9 cellular contexts compared by ENCODE assay signal in genomic region chr6:17042422-17043147, GRCh38. TPM values are rescaled to one million over a fixed set of nuclear protein-coding genes. Genes with fewer than 3 reads are reported as not detected.
DNase-seq lines count a peak whose midpoint lies in the region; ATAC-seq and TF ChIP-seq lines count a peak whose summit lies in the region.
"Had no signal": no experiment of that assay in that cellular context is flagged by ENCODE, and none has a peak within 500 bp of the region (broad histone marks: within the 10 kb centered on the region; RNA-seq: fewer than 3 reads in every experiment).

No MANE protein-coding gene starts in this region.

- ATAC-seq in foreskin keratinocyte (peak; percentile 98), HG03135 (IDR thresholded peaks at IDR 0.05; ENCODE audit: unreplicated experiment) (no peak), GM18498 (IDR thresholded peaks at IDR 0.05; ENCODE audit: unreplicated experiment) (no peak)

- no peak overlapping the region for H3K14ac ChIP-seq in neuronal stem cell (ENCODE audit: low read length)

- no peaks in the 10 kb centered on the region for H3K36me3 ChIP-seq in neuronal stem cell (replicated peaks in 1 of 2; ENCODE audit: control insufficient read depth in 2 of 2, insufficient read depth in 2 of 2, low read length in 2 of 2)

- H2BK120ac ChIP-seq in neuronal stem cell (ENCODE audit: low read depth, low read length), result no peak overlapping the region

- DNase-seq in EH (ENCODE audit: low read depth) (peak; percentile 77), SK-MEL-5 (ENCODE audit: low read depth, low spot score) (peak; percentile 85), foreskin keratinocyte (peak; percentile 61 to 78), neuronal stem cell (ENCODE audit: low spot score) (peak; percentile 5)
- no peak for DNase-seq in stimulated activated CD4-positive, alpha-beta T cell treated with anti-CD3 and anti-CD28 coated beads, Interleukin-2, amount 100 ng/mL, for 48 hours
- DNase-seq in stimulated activated CD4-positive, alpha-beta T cell treated with anti-CD3 and anti-CD28 coated beads, Interleukin-2, amount 100 ng/mL, for 24 hours, result no peak
- DNase-seq: NCI-H510A had no signal

- no peak overlapping the region for H3K4me2 ChIP-seq in neuronal stem cell (ENCODE audit: insufficient read depth, low read length, poor library complexity, severe bottlenecking)

- no peak overlapping the region for H3K18ac ChIP-seq in neuronal stem cell (ENCODE audit: low read length)

- H2BK15ac ChIP-seq in neuronal stem cell (ENCODE audit: low read length), result no peak overlapping the region

- H3K79me1 ChIP-seq in neuronal stem cell (ENCODE audit: low read depth, low read length), result no peaks in the 10 kb centered on the region

- no peak overlapping the region for H2BK12ac ChIP-seq in neuronal stem cell (ENCODE audit: low read length)

- no CpG with 5 or more reads among the region's 5 CpGs for WGBS in neuronal stem cell (ENCODE audit: extremely low coverage in 2 of 2, insufficient read length in 2 of 2, insufficient replicate concordance in 1 of 2), 2 donors

- H2AK5ac ChIP-seq in neuronal stem cell (ENCODE audit: low read depth, low read length), result no peak overlapping the region

- H4K91ac ChIP-seq in neuronal stem cell (ENCODE audit: low read depth, low read length, poor library complexity), result no peak overlapping the region

- H2AFZ ChIP-seq in neuronal stem cell (ENCODE audit: low read length), result no peak overlapping the region

- H3K27ac ChIP-seq in foreskin keratinocyte, result peak overlapping the region; percentile 73
- no peak overlapping the region for H3K27ac ChIP-seq in neuronal stem cell (replicated peaks; ENCODE audit: low read length)

- H3K27me3 ChIP-seq in foreskin keratinocyte, result no peaks in the 10 kb centered on the region
- no peaks in the 10 kb centered on the region for H3K27me3 ChIP-seq in neuronal stem cell (ENCODE audit: control insufficient read depth in 3 of 3, insufficient read depth in 3 of 3, low read depth in 1 of 3, low read length in 3 of 3)

- H3K9me3 ChIP-seq in neuronal stem cell (replicated peaks in 1 of 2; ENCODE audit: control insufficient read depth in 2 of 2, insufficient read depth in 1 of 2, low read depth in 1 of 2, low read length in 2 of 2), result peaks cover 0 to 2% of the 10 kb centered on the region in 2 donors

- H3K9ac ChIP-seq in neuronal stem cell (ENCODE audit: low read depth, low read length, poor library complexity), result no peak overlapping the region

- no peak overlapping the region for H3K23ac ChIP-seq in neuronal stem cell (ENCODE audit: low read depth, low read length, poor library complexity)

- no peak overlapping the region for H4K8ac ChIP-seq in neuronal stem cell (ENCODE audit: low read depth, low read length)

- no peak overlapping the region for H3K4ac ChIP-seq in neuronal stem cell (ENCODE audit: low read length)

- H2BK5ac ChIP-seq in neuronal stem cell (ENCODE audit: low read length), result no peak overlapping the region

- H3K4me1 ChIP-seq in foreskin keratinocyte (peaks cover 9% of the 10 kb centered on the region), neuronal stem cell (ENCODE audit: control insufficient read depth in 2 of 2, insufficient read depth in 1 of 2, low read depth in 1 of 2, low read length in 2 of 2) (no peaks in the 10 kb centered on the region)

- in situ Hi-C loops in SK-MEL-5 (cut with HindIII; ENCODE audit: low pct_unique_long_range_greater_than_20kb, low sequenced_read_pairs), result no loop called here

- H3K4me3 ChIP-seq in neuronal stem cell (ENCODE audit: low read length in 2 of 2), result no peak overlapping the region

- peak; percentile 76 for TF ChIP-seq CTCF in foreskin keratinocyte (conservative IDR thresholded peaks at IDR 0.05)

RNA-seq across cellular contexts. Expression of gene STMND1, which starts 59.3 kb away (rescaled TPM):
- not detected in 2 replicates for total RNA-seq in SK-MEL-5 (2014; rRNA removed; shearing (Covaris generic))
- polyA plus RNA-seq in SK-MEL-5 (2015; cell fraction: cytosol; rRNA removed), result not detected in 2 replicates
- polyA plus RNA-seq in SK-MEL-5 (2015; cell fraction: nucleus; rRNA removed), result not detected in 2 replicates
- total RNA-seq in foreskin keratinocyte, result not detected in 2 replicates
- not detected in 2 replicates for polyA plus RNA-seq in foreskin keratinocyte
- 0.07 TPM for polyA plus RNA-seq in neuronal stem cell (2013, experiment 1 of 2)
- polyA plus RNA-seq in neuronal stem cell (2013, experiment 2 of 2), result 0.06 TPM

Comparison
In these comparisons a context has a peak if more than half of its experiments do, and no peak if none do; other contexts are left out.
1. DNase-seq: peak in EH (single experiment), SK-MEL-5 (single experiment), foreskin keratinocyte (2 of 2) and neuronal stem cell (single experiment); none in stimulated activated CD4-positive, alpha-beta T cell treated with anti-CD3 and anti-CD28 coated beads, Interleukin-2, amount 100 ng/mL, for 48 hours (0 of 2) and stimulated activated CD4-positive, alpha-beta T cell treated with anti-CD3 and anti-CD28 coated beads, Interleukin-2, amount 100 ng/mL, for 24 hours (0 of 2).